Comparison of ENCODE assay signal across 19 cellular contexts in genomic region chr9:93291536-93292287, GRCh38.
"Had no signal": no experiment of that assay in that cellular context is flagged by ENCODE, and none has a peak within 500 bp of the region (broad histone marks: within the 10 kb centered on the region; RNA-seq: fewer than 3 reads in every experiment).

No MANE protein-coding gene starts in this region.

- H3K4me1 ChIP-seq: esophagus squamous epithelium had no signal

- H3K36me3 ChIP-seq: esophagus squamous epithelium, neutrophil, suprapubic skin, transverse colon had no signal

- DNase-seq: activated naive CD4-positive, alpha-beta T cell treated with anti-CD3 and anti-CD28 coated beads, Interleukin-2, amount 10 ng/mL, durations not matched to agents 7 days and 5 days; activated T-cell treated with anti-CD3 and anti-CD28 coated beads, Interleukin-2, amount 50 U/mL, for 48 hours; amygdala; cerebellar nuclear complex; esophagus squamous epithelium; stimulated activated CD4-positive, alpha-beta T cell treated with anti-CD3 and anti-CD28 coated beads, Interleukin-2, amount 100 ng/mL, for 24 hours; stomach; T-helper 1 cell; transverse colon had no signal

- H3K4me3 ChIP-seq: coronary artery, esophagus squamous epithelium, gastroesophageal sphincter, pancreas, stomach, suprapubic skin, transverse colon had no signal

- H3K27ac ChIP-seq: coronary artery, esophagus squamous epithelium, gastroesophageal sphincter, neutrophil, pancreas, stomach, suprapubic skin, transverse colon had no signal

- H3K27me3 ChIP-seq: gastroesophageal sphincter, pancreas, stomach, suprapubic skin, transverse colon had no signal

- ATAC-seq: gastroesophageal sphincter; left lobe of liver; naive thymus-derived CD8-positive, alpha-beta T cell; pancreas; right cardiac atrium; stimulated activated memory B cell treated with anti-CD40 and anti-IgM and Interleukin-4, amounts not matched to agents 10 μg/mL and 1 μg/mL and 100 μg/mL, for 72 hours; WTC11 had no signal

- H3K9me3 ChIP-seq: esophagus squamous epithelium, gastroesophageal sphincter, neutrophil, pancreas, stomach, suprapubic skin, transverse colon had no signal
